ENCODE assay signal across 1 cellular context in the genomic region with DNA sequence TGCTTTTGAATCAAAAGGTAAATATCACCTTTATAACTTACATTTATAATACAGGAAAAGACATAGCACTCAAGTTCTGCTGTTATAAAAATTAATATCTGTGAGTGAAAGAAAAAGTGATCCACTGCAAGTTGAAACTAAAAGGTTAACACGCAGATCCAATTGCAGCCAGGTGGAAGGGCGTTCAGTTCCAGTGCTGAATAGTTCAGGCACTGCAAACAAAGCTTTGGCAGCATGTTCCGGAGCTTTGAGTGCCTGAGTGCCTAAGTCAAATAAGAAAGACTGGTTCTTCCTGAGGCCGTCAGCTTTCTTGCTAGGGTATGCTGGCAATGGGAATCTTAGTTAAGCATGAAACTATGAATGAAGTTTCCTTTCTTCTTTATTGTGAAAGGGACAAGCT.
TF ChIP-seq lines count a peak whose summit lies in the region.

No MANE protein-coding gene starts in this region.

TF ChIP-seq in WTC11, 78 proteins besides CTCF, POLR2A, EP300 and RAD21 (continued from another document):
- TF ChIP-seq, protein P1, sequence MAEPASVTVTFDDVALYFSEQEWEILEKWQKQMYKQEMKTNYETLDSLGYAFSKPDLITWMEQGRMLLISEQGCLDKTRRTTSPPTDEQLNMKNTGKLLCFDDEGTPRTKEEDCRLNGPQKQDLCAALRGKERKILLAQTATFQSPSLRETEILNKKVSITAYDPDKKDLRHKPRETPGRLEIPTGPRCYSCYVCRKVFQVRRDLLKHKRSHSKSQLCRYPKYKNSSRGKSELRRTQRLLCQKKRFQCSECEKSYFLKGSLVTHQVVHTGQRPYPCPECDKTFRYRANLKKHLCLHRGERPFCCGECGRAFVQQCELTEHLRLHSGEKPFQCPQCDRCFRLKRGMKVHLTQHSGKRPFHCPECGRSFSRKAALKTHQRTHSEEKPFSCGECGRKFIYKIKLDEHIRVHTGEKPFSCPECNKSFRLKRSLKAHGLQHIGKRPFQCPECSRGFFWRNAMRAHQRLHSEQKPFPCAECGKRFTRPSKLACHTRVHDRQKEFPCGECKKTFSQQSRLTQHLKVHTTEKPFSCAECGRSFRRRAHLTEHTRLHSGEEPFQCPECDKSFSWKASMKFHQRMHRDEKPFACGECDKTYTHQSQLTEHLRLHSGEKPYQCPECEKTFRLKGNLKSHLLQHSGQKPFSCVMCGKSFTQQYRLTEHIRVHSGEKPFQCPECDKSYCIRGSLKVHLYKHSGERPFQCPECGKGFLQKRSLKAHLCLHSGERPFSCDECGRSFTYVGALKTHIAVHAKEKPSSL (CRISPR knock-in tag; conservative IDR thresholded peaks at IDR 0.05) = no peak
- TF ChIP-seq FOXK1 (CRISPR knock-in tag; IDR thresholded peaks at IDR 0.05) = no peak
- no peak for TF ChIP-seq CREM (CRISPR knock-in tag; IDR thresholded peaks at IDR 0.05)
- TF ChIP-seq, protein P2, sequence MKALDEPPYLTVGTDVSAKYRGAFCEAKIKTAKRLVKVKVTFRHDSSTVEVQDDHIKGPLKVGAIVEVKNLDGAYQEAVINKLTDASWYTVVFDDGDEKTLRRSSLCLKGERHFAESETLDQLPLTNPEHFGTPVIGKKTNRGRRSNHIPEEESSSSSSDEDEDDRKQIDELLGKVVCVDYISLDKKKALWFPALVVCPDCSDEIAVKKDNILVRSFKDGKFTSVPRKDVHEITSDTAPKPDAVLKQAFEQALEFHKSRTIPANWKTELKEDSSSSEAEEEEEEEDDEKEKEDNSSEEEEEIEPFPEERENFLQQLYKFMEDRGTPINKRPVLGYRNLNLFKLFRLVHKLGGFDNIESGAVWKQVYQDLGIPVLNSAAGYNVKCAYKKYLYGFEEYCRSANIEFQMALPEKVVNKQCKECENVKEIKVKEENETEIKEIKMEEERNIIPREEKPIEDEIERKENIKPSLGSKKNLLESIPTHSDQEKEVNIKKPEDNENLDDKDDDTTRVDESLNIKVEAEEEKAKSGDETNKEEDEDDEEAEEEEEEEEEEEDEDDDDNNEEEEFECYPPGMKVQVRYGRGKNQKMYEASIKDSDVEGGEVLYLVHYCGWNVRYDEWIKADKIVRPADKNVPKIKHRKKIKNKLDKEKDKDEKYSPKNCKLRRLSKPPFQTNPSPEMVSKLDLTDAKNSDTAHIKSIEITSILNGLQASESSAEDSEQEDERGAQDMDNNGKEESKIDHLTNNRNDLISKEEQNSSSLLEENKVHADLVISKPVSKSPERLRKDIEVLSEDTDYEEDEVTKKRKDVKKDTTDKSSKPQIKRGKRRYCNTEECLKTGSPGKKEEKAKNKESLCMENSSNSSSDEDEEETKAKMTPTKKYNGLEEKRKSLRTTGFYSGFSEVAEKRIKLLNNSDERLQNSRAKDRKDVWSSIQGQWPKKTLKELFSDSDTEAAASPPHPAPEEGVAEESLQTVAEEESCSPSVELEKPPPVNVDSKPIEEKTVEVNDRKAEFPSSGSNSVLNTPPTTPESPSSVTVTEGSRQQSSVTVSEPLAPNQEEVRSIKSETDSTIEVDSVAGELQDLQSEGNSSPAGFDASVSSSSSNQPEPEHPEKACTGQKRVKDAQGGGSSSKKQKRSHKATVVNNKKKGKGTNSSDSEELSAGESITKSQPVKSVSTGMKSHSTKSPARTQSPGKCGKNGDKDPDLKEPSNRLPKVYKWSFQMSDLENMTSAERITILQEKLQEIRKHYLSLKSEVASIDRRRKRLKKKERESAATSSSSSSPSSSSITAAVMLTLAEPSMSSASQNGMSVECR (CRISPR knock-in tag; IDR thresholded peaks at IDR 0.05; ENCODE audit: borderline replicate concordance) = no peak
